ENCODE assay signal across 23 cellular contexts in genomic region chr5:41122459-41122858, GRCh38. TPM values are rescaled to one million over a fixed set of nuclear protein-coding genes. Genes with fewer than 3 reads are reported as not detected.
DNase-seq lines count a peak whose midpoint lies in the region; ATAC-seq, FAIRE-seq and TF ChIP-seq lines count a peak whose summit lies in the region.
"Had no signal": no experiment of that assay in that cellular context is flagged by ENCODE, and none has a peak within 500 bp of the region (broad histone marks: within the 10 kb centered on the region; RNA-seq: fewer than 3 reads in every experiment).

No MANE protein-coding gene starts in this region.

- H3K36me3 ChIP-seq in BE2C (no peaks in the 10 kb centered on the region), GM12878 (ENCODE audit: control insufficient read depth in 2 of 2, insufficient read depth in 2 of 2, low read length in 1 of 2) (no peaks in the 10 kb centered on the region)
- H3K36me3 ChIP-seq: brain microvascular endothelial cell, prostate gland had no signal

- no peak for TF ChIP-seq EP300 in GM12878 (IDR thresholded peaks at IDR 0.05; ENCODE audit: borderline replicate concordance in 1 of 2, control insufficient read depth in 1 of 2, low read depth in 2 of 2, low read length in 2 of 2)

- H3K27me3 ChIP-seq in BE2C (no peaks in the 10 kb centered on the region), GM12878 (replicated peaks in 1 of 2; ENCODE audit: control insufficient read depth in 2 of 2, insufficient read depth in 2 of 2, low read length in 1 of 2) (no peaks in the 10 kb centered on the region)
- H3K27me3 ChIP-seq: brain microvascular endothelial cell had no signal

- no peak for TF ChIP-seq POLR2A in GM12878 (IDR thresholded peaks at IDR 0.05; ENCODE audit: low read depth, low read length)

- DNase-seq in BE2C: no peak
- DNase-seq in GM12864 (ENCODE audit: low read depth): no peak
- peak; percentile 62 for DNase-seq in KBM-7
- no peak for DNase-seq in GM12878 (ENCODE audit: low read depth, low spot score)
- no peak for DNase-seq in iPS-NIHi11 (ENCODE audit: low spot score)
- DNase-seq: activated CD4-positive, alpha-beta T cell treated with anti-CD3 and anti-CD28 coated beads, Interleukin-2, amount 50 U/mL, for 48 hours; activated naive CD8-positive, alpha-beta T cell treated with anti-CD3 and anti-CD28 coated beads, Interleukin-2, amount 10 ng/mL, durations not matched to agents 7 days and 5 days; activated T-cell treated with anti-CD3 and anti-CD28 coated beads, Interleukin-2, amount 50 U/mL, for 4 hours; brain microvascular endothelial cell; COR-L47; foreskin fibroblast; hippocampal formation; NCI-H1417; nephron progenitor cell; small intestine; stimulated activated CD4-positive, alpha-beta T cell treated with anti-CD3 and anti-CD28 coated beads, Interleukin-4, amount 100 ng/mL, for 24 hours had no signal

- H3K79me2 ChIP-seq in GM12878 (ENCODE audit: control insufficient read depth, insufficient read depth, low read length): no peaks in the 10 kb centered on the region

- 32% methylated on average over 7 of the region's 7 CpGs for WGBS in GM12878 (ENCODE audit: insufficient coverage, insufficient replicate concordance, low lambda C conversion rate, missing lambda C conversion rate)

- H2AFZ ChIP-seq in GM12878 (ENCODE audit: control insufficient read depth, low read depth, low read length): peak overlapping the region; percentile 38

- BruUV-seq in GM12878 (replicated peaks; lab: Mats Ljungman, UMichigan): no TSS peak

- TF ChIP-seq RAD21 in GM12878 (IDR thresholded peaks at IDR 0.05; ENCODE audit: insufficient read depth, low read depth, low read length): no peak

- CTCF ChIA-PET in GM12878 (lab: Yijun Ruan, JAX): interaction anchor here (0.7 kb wide), 1 partner anchor 17 kb away, joined by 3 read pairs; no protein-coding TSS in a partner anchor

- H3K9ac ChIP-seq in GM12878 (ENCODE audit: control insufficient read depth, insufficient read depth, low read length): no peak overlapping the region

- intact Hi-C loops in GM12878 (cut with micrococcal nuclease; ENCODE audit: unreplicated experiment): no loop called here

- RAD21 ChIA-PET in GM12878 (lab: Charles Lee; ENCODE audit: unreplicated experiment): no interaction called here

- ATAC-seq in GM12878 (peak; percentile 36), GM21825 (IDR thresholded peaks at IDR 0.05; ENCODE audit: unreplicated experiment) (no peak), HG03457 (IDR thresholded peaks at IDR 0.05; ENCODE audit: unreplicated experiment) (no peak)
- ATAC-seq: activated T-cell treated with anti-CD3 and anti-CD28 coated beads, Interleukin-2, amount 50 U/mL, for 4 hours had no signal

- in situ Hi-C loops in KBM-7 (cut with MboI; ENCODE audit: low pct_unique_long_range_greater_than_20kb, low sequenced_read_pairs): no loop called here
- in situ Hi-C loops in GM12878 (cut with MboI): no loop called here

- POLR2A ChIA-PET in GM12878 (lab: Charles Lee): no interaction called here

- no peak for FAIRE-seq in GM12878 (lab: Jason Lieb, UNC)
- FAIRE-seq: small intestine, urothelium cell line had no signal

- H3K4me2 ChIP-seq in GM12878 (ENCODE audit: control insufficient read depth, insufficient read depth): no peak overlapping the region

- SMC1A ChIA-PET in GM12878 (lab: Charles Lee; ENCODE audit: uncharacterized antibody, unreplicated experiment): no interaction called here

- no peaks in the 10 kb centered on the region for H3K9me3 ChIP-seq in BE2C
- no peaks in the 10 kb centered on the region for H3K9me3 ChIP-seq in GM12878 (replicated peaks; ENCODE audit: control insufficient read depth, insufficient read depth, low read length)
- H3K9me3 ChIP-seq: prostate gland had no signal

- H3K4me3 ChIP-seq in BE2C (ENCODE audit: low read depth, low read length): no peak overlapping the region
- no peak overlapping the region for H3K4me3 ChIP-seq in GM12864 (ENCODE audit: low read depth, low read length)
- H3K4me3 ChIP-seq in GM12878: no peak overlapping the region
- H3K4me3 ChIP-seq: prostate gland had no signal

- H4K20me1 ChIP-seq in GM12878 (ENCODE audit: control insufficient read depth, insufficient read depth): no peaks in the 10 kb centered on the region

- TF ChIP-seq CTCF in BE2C (IDR thresholded peaks at IDR 0.05; ENCODE audit: low read depth, low read length) (peak; percentile 8; the same call in 1 of the 2 replicates), GM12864 (IDR thresholded peaks at IDR 0.05; ENCODE audit: low read depth, low read length, missing control alignments) (peak; percentile 35), GM12878 (IDR thresholded peaks at IDR 0.05 in 2 of 3, conservative IDR thresholded peaks at IDR 0.05 in 1 of 3; ENCODE audit: control insufficient read depth in 2 of 3, extremely low read depth in 1 of 3, insufficient read depth in 1 of 3, low read depth in 3 of 3, low read length in 3 of 3) (no peak)

- H3K4me1 ChIP-seq in BE2C: no peaks in the 10 kb centered on the region; the same call in 1 of the 2 replicates
- no peaks in the 10 kb centered on the region for H3K4me1 ChIP-seq in GM12878 (ENCODE audit: control insufficient read depth, insufficient read depth, low read length)
- H3K4me1 ChIP-seq: prostate gland had no signal

- H3K27ac ChIP-seq in GM12878 (ENCODE audit: control insufficient read depth, insufficient read depth): no peak overlapping the region
- H3K27ac ChIP-seq: brain microvascular endothelial cell, HL-60, prostate gland had no signal

TF ChIP-seq in GM12878, 131 proteins besides CTCF, POLR2A, EP300 and RAD21 (continues in another document):
- TF ChIP-seq ATF3 (IDR thresholded peaks at IDR 0.05; ENCODE audit: borderline replicate concordance, extremely low read depth, low read depth, low read length): no peak
- TF ChIP-seq ZBTB33 (IDR thresholded peaks at IDR 0.05): no peak
- TF ChIP-seq MTA2 (IDR thresholded peaks at IDR 0.05; ENCODE audit: low read depth): no peak
- TF ChIP-seq CBX3 (IDR thresholded peaks at IDR 0.05; ENCODE audit: borderline replicate concordance, low read depth): no peak
- no peak for TF ChIP-seq RB1 (IDR thresholded peaks at IDR 0.05; ENCODE audit: borderline replicate concordance)
- TF ChIP-seq SREBF1 (IDR thresholded peaks at IDR 0.05; ENCODE audit: low read length): no peak
- TF ChIP-seq ZNF384 (IDR thresholded peaks at IDR 0.05; ENCODE audit: borderline replicate concordance, low read depth, low read length): no peak
- no peak for TF ChIP-seq LARP7 (IDR thresholded peaks at IDR 0.05)
- no peak for TF ChIP-seq POLR2AphosphoS2 (IDR thresholded peaks at IDR 0.05; ENCODE audit: low read depth, low read length)
- TF ChIP-seq JUNB (IDR thresholded peaks at IDR 0.05): no peak
- no peak for TF ChIP-seq NKRF (conservative IDR thresholded peaks at IDR 0.05)
- no peak for TF ChIP-seq CREB1 (IDR thresholded peaks at IDR 0.05; ENCODE audit: low read depth)
- TF ChIP-seq HDAC2 (IDR thresholded peaks at IDR 0.05): no peak

RNA-seq across cellular contexts. Expression of gene MROH2B, which starts 51.3 kb away (rescaled TPM):
- polyA plus RNA-seq in BE2C (2012; ENCODE audit: insufficient read depth, insufficient read length, low read depth): 0.79 TPM
- not detected in 2 replicates for total RNA-seq in GM12878 (2013; cell fraction: nucleolus; rRNA removed)
- total RNA-seq in GM12878 (2014; rRNA removed): not detected in 2 replicates
- not detected in 2 replicates for total RNA-seq in GM12878 (2014; rRNA removed; fragmentation: Illumina TruSeq; extraction: Trizol)
- not detected in 2 replicates for total RNA-seq in GM12878 (2021)
- not detected for polyA plus RNA-seq in GM12878 (2011; ENCODE audit: low read depth)
- not detected in 2 replicates for polyA plus RNA-seq in GM12878 (2011; rRNA removed)
- polyA plus RNA-seq in GM12878 (2011; cell fraction: cytosol; rRNA removed): not detected in 2 replicates
- not detected in 2 replicates for polyA plus RNA-seq in GM12878 (2011; cell fraction: nucleus; rRNA removed)
- not detected in 2 replicates for polyA plus RNA-seq in GM12878 (2012)
- polyA plus RNA-seq in GM12878 (2014; fragmentation: Illumina TruSeq; extraction: Trizol): not detected in 2 replicates
- polyA plus RNA-seq in GM12878 (2014; fragmentation: Nextera tagmentation; extraction: Ambion mirVana): not detected
- not detected in 2 replicates for polyA plus RNA-seq in GM12878 (2014; rRNA removed)
- polyA plus RNA-seq in GM12878 (2016; fragmentation: Nextera tagmentation; extraction: Ambion mirVana): not detected
- polyA minus RNA-seq in GM12878 (2011; rRNA and poly(A)+ RNA removed): not detected in 2 replicates
- not detected in 2 replicates for polyA minus RNA-seq in GM12878 (2011; cell fraction: cytosol; rRNA and poly(A)+ RNA removed)
- not detected in 2 replicates for polyA minus RNA-seq in GM12878 (2011; cell fraction: nucleus; rRNA and poly(A)+ RNA removed)
- total RNA-seq: activated naive CD8-positive, alpha-beta T cell treated with anti-CD3 and anti-CD28 coated beads, Interleukin-2, amount 10 ng/mL, durations not matched to agents 7 days and 5 days; activated T-cell treated with anti-CD3 and anti-CD28 coated beads, Interleukin-2, amount 50 U/mL, for 4 hours; G401; mesothelial cell of epicardium had no signal

Comparison
In these comparisons a context has a peak if more than half of its experiments do, and no peak if none do; other contexts are left out.
1. CTCF ChIP-seq: peak in BE2C (single experiment) and GM12864 (single experiment); none in GM12878 (0 of 3).